ENCODE assay signal across 19 cellular contexts in the genomic region with DNA sequence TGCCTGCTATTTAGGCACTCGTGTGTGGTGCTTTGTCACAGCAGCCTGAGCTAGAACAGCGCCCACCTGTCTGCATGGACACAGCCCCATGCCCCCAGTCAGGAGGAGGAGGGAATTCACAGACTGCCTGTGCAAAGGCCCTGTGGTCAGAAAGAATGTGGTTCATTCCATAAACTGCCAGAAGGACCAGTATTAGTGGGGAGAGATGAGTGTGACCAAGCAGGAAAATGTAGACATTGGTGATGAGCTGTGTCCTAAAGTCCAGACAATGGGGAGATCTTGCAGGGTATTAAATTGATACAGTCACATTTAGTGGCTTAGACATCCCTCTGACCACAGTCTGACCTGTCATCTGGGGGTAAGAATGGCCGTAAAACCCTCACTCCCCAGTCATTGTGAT.
"Had no signal": no experiment of that assay in that cellular context is flagged by ENCODE, and none has a peak within 500 bp of the region (broad histone marks: within the 10 kb centered on the region; RNA-seq: fewer than 3 reads in every experiment).

No MANE protein-coding gene starts in this region.

- H3K27me3 ChIP-seq: brain microvascular endothelial cell, thyroid gland, upper lobe of right lung had no signal

- H3K4me3 ChIP-seq: esophagus muscularis mucosa, left ventricle myocardium inferior, thyroid gland, upper lobe of right lung had no signal

- H3K27ac ChIP-seq: brain microvascular endothelial cell, esophagus muscularis mucosa, left ventricle myocardium inferior, thyroid gland, upper lobe of right lung had no signal

- FAIRE-seq: colon, frontal cortex had no signal

- ATAC-seq: activated CD8-positive, alpha-beta memory T cell treated with anti-CD3 and anti-CD28 coated beads, Interleukin-2, amount 10 ng/mL, durations not matched to agents 7 days and 5 days; activated CD8-positive, alpha-beta T cell treated with anti-CD3 and anti-CD28 coated beads for 36 hours; activated naive CD4-positive, alpha-beta T cell treated with anti-CD3 and anti-CD28 coated beads, Interleukin-2, amount 50 U/mL, for 72 hours; upper lobe of right lung had no signal

- H3K9me3 ChIP-seq: thyroid gland, upper lobe of right lung had no signal

- H3K4me1 ChIP-seq: left ventricle myocardium inferior, upper lobe of right lung had no signal

- H3K36me3 ChIP-seq: brain microvascular endothelial cell, esophagus muscularis mucosa, left ventricle myocardium inferior, thyroid gland, upper lobe of right lung had no signal

- DNase-seq: activated CD4-positive, alpha-beta T cell treated with anti-CD3 and anti-CD28 coated beads, Interleukin-2, amount 10 ng/mL, durations not matched to agents 24 days and 14 days; activated CD8-positive, alpha-beta memory T cell treated with anti-CD3 and anti-CD28 coated beads, Interleukin-2, amount 10 ng/mL, durations not matched to agents 7 days and 5 days; activated CD8-positive, alpha-beta T cell treated with anti-CD3 and anti-CD28 coated beads for 36 hours; brain microvascular endothelial cell; central memory CD4-positive, alpha-beta T cell; glutamatergic neuron; hippocampal formation; kidney glomerular epithelial cell; left ventricle myocardium inferior; midbrain; nucleus accumbens; stimulated activated CD4-positive, alpha-beta T cell treated with anti-CD3 and anti-CD28 coated beads, Interleukin-4, amount 100 ng/mL, for 24 hours; substantia nigra; thyroid gland; upper lobe of right lung had no signal
